In genomic region chr13:65966991-65967451, GRCh38 we compare ENCODE assay signal across 8 cellular contexts.
DNase-seq lines count a peak whose midpoint lies in the region; TF ChIP-seq lines count a peak whose summit lies in the region.

No MANE protein-coding gene starts in this region.

- no peak overlapping the region for H3K27ac ChIP-seq in right atrium auricular region

- H3K27me3 ChIP-seq in right atrium auricular region, result no peaks in the 10 kb centered on the region

- H3K4me3 ChIP-seq in right atrium auricular region, result no peak overlapping the region

- H3K36me3 ChIP-seq in right atrium auricular region, result no peaks in the 10 kb centered on the region

- no peaks in the 10 kb centered on the region for H3K9me3 ChIP-seq in right atrium auricular region

- DNase-seq in COLO829 (ENCODE audit: low spot score), result peak; percentile 9
- peak; percentile 84 for DNase-seq in HT-29 (ENCODE audit: low spot score)
- DNase-seq in SKM-1 (lab: John Stamatoyannopoulos, UW; ENCODE audit: unreplicated experiment), result peak; percentile 11
- peak; percentile 52 for DNase-seq in iPS DF 19.7 (ENCODE audit: low read depth, low spot score)
- no peak for DNase-seq in NK-92 treated with Interleukin-12 subunit alpha and Interleukin-12 subunit beta, amount 100 ng/mL, for 24 hours (lab: John Stamatoyannopoulos, UW)
- no peak for DNase-seq in stimulated activated CD4-positive, alpha-beta T cell treated with anti-CD3 and anti-CD28 coated beads, Interleukin-12 subunit alpha, Interleukin-12 subunit beta, amount 100 ng/mL, for 4 hours
- no peak for DNase-seq in right atrium auricular region (ENCODE audit: low spot score)
- DNase-seq in GOT3 (lab: John Stamatoyannopoulos, UW), result no peak

- no peaks in the 10 kb centered on the region for H3K4me1 ChIP-seq in right atrium auricular region

- TF ChIP-seq CTCF in right atrium auricular region (IDR thresholded peaks at IDR 0.05), result peak in 1 of 2 donors; percentile 18

Comparison
In these comparisons a context has a peak if more than half of its experiments do, and no peak if none do; other contexts are left out.
1. DNase-seq: peak in COLO829 (single experiment), HT-29 (single experiment), SKM-1 (single experiment) and iPS DF 19.7 (single experiment); none in NK-92 treated with Interleukin-12 subunit alpha and Interleukin-12 subunit beta, amount 100 ng/mL, for 24 hours (single experiment), stimulated activated CD4-positive, alpha-beta T cell treated with anti-CD3 and anti-CD28 coated beads, Interleukin-12 subunit alpha, Interleukin-12 subunit beta, amount 100 ng/mL, for 4 hours (single experiment), right atrium auricular region (single experiment) and GOT3 (single experiment).